Comparison of ENCODE assay signal across 12 cellular contexts in the genomic region with DNA sequence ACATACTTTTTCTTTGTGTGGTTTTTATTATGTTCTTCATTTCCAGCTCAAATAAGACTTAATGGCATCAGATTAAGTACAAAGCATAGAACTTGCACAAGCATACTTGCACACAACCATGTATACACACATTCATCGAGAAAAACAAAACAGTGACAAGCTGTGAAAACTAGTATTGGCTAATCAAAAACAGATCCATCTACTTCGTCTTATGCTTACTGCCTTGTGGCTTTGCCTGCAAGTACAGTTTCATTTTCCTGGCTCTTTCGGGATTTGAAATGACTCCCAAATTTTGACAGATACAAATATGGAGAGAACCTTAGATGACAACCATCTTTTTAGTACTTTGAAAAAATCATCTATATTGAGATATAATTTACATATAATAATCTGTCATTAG.
"Had no signal": no experiment of that assay in that cellular context is flagged by ENCODE, and none has a peak within 500 bp of the region (broad histone marks: within the 10 kb centered on the region; RNA-seq: fewer than 3 reads in every experiment).

No MANE protein-coding gene starts in this region.

- ATAC-seq: activated CD8-positive, alpha-beta T cell treated with anti-CD3 and anti-CD28 coated beads, Interleukin-2, amount 10 ng/mL, durations not matched to agents 7 days and 5 days; left lung had no signal

- H3K27me3 ChIP-seq: ascending aorta, dorsolateral prefrontal cortex, left lung had no signal

- H3K4me3 ChIP-seq: ascending aorta, dorsolateral prefrontal cortex, left lung had no signal

- H3K27ac ChIP-seq: ascending aorta, dorsolateral prefrontal cortex had no signal

- DNase-seq: activated CD4-positive, alpha-beta T cell treated with anti-CD3 and anti-CD28 coated beads for 48 hours; activated CD8-positive, alpha-beta memory T cell treated with anti-CD3 and anti-CD28 coated beads, Interleukin-2, amount 50 U/mL, for 48 hours; activated CD8-positive, alpha-beta T cell treated with anti-CD3 and anti-CD28 coated beads, Interleukin-2, amount 10 ng/mL, durations not matched to agents 7 days and 5 days; activated naive CD4-positive, alpha-beta T cell; dorsolateral prefrontal cortex; head of caudate nucleus; mesendoderm; stimulated activated CD4-positive, alpha-beta T cell treated with anti-CD3 and anti-CD28 coated beads, Interleukin-4, amount 100 ng/mL, for 1 hour; stimulated activated CD8-positive, alpha-beta memory T cell treated with anti-CD3 and anti-CD28 coated beads, Interleukin-4, amount 100 ng/mL, for 48 hours; T-helper 1 cell had no signal

- H3K4me1 ChIP-seq: ascending aorta, left lung had no signal

- H3K9me3 ChIP-seq: ascending aorta, left lung had no signal

- H3K36me3 ChIP-seq: ascending aorta, left lung had no signal
